Comparison of ENCODE assay signal across 1 cellular context in the genomic region with DNA sequence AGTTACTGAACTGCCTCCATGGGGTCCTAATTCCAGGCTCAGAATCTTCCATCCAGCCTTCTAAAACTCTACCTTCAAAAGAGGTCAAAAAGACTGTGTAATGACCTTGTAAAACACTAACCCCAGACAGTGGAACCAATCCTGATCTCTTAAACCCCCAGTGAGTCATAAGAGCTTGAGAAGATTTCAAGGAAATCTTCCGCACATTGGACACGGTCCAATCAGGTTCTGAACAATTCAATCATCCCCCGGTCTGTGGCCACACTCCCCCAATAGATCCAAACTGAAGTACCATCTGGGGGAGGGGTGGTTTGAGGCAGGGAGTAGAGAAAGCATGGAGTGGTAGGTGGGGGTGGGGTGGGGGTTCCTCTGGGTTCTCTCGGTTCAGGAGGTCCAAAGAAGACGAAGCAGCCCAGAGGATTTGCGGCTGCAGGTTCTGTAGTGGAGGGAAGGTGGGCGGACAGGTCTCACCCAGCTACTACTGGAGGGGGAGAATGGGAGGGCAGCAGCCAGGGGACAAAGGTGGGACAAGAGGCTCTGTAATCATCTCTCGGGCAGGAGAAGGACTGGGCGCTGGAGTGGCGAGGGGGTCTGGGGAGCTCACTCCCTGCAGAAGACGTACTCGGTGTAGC.
TF ChIP-seq lines count a peak whose summit lies in the region.

No MANE protein-coding gene starts in this region.

TF ChIP-seq in WTC11, 78 proteins besides CTCF, POLR2A, EP300 and RAD21 (continued from another document):
- TF ChIP-seq, protein P1, sequence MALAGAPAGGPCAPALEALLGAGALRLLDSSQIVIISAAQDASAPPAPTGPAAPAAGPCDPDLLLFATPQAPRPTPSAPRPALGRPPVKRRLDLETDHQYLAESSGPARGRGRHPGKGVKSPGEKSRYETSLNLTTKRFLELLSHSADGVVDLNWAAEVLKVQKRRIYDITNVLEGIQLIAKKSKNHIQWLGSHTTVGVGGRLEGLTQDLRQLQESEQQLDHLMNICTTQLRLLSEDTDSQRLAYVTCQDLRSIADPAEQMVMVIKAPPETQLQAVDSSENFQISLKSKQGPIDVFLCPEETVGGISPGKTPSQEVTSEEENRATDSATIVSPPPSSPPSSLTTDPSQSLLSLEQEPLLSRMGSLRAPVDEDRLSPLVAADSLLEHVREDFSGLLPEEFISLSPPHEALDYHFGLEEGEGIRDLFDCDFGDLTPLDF (CRISPR knock-in tag; IDR thresholded peaks at IDR 0.05) = no peak
- no peak for TF ChIP-seq ZNF121 (CRISPR knock-in tag; IDR thresholded peaks at IDR 0.05)
- no peak for TF ChIP-seq PRRX2 (CRISPR knock-in tag; IDR thresholded peaks at IDR 0.05)
- no peak for TF ChIP-seq ATF2 (CRISPR knock-in tag; IDR thresholded peaks at IDR 0.05; ENCODE audit: borderline replicate concordance, low read depth)
- TF ChIP-seq SMAD3 (CRISPR knock-in tag; IDR thresholded peaks at IDR 0.05; ENCODE audit: borderline replicate concordance) = no peak
- no peak for TF ChIP-seq ZNF138 (CRISPR knock-in tag; conservative IDR thresholded peaks at IDR 0.05)
- TF ChIP-seq JAZF1 (CRISPR knock-in tag; IDR thresholded peaks at IDR 0.05) = no peak
TF ChIP-seq in WTC11: peak in this region for 0.
